In genomic region chr9:112900901-112901300, GRCh38 we compare ENCODE assay signal across 31 cellular contexts. TPM values are rescaled to one million over a fixed set of nuclear protein-coding genes. Genes with fewer than 3 reads are reported as not detected.
"Had no signal": no experiment of that assay in that cellular context is flagged by ENCODE, and none has a peak within 500 bp of the region (broad histone marks: within the 10 kb centered on the region; RNA-seq: fewer than 3 reads in every experiment).

No MANE protein-coding gene starts in this region.

- H3K9me3 ChIP-seq: ovary, psoas muscle, suprapubic skin, testis, tibial artery, transverse colon, upper lobe of right lung, uterus had no signal

- H3K9ac ChIP-seq: parathyroid adenoma had no signal

- H3K27me3 ChIP-seq: ovary, testis, tibial artery, upper lobe of right lung, uterus had no signal

- H3K4me3 ChIP-seq: ovary, psoas muscle, suprapubic skin, testis, tibial artery, transverse colon, upper lobe of right lung, uterus had no signal

- H3K27ac Mint-ChIP-seq: naive B cell; naive thymus-derived CD8-positive, alpha-beta T cell; natural killer cell treated with Interleukin-12 subunit alpha and Interleukin-12 subunit beta and Interleukin-15 and Interleukin-18, amount 100 ng/mL, for 72 hours; nephron progenitor cell; progenitor cell of endocrine pancreas; stimulated activated memory B cell treated with anti-CD40 and anti-IgM and Interleukin-4, amounts not matched to agents 10 μg/mL and 1 μg/mL and 100 μg/mL, for 72 hours; stimulated activated naive CD8-positive, alpha-beta T cell treated with anti-CD3 and anti-CD28 coated beads, Interleukin-15, amount 100 ng/mL, for 72 hours; type B pancreatic cell had no signal

- H3K36me3 ChIP-seq: ovary, suprapubic skin, tibial artery, transverse colon, upper lobe of right lung, uterus had no signal

- H3K4me1 ChIP-seq: parathyroid adenoma, psoas muscle, suprapubic skin, transverse colon, upper lobe of right lung, uterus had no signal

- H3K36me3 Mint-ChIP-seq: naive thymus-derived CD8-positive, alpha-beta T cell; natural killer cell treated with Interleukin-12 subunit alpha and Interleukin-12 subunit beta and Interleukin-15 and Interleukin-18, amount 100 ng/mL, for 72 hours; type B pancreatic cell had no signal

- H3K27ac ChIP-seq: ovary, parathyroid adenoma, psoas muscle, suprapubic skin, testis, tibial artery, transverse colon, upper lobe of right lung, uterus had no signal

- H3K79me2 ChIP-seq: parathyroid adenoma had no signal

- H3K4me3 Mint-ChIP-seq: naive B cell; naive thymus-derived CD8-positive, alpha-beta T cell; natural killer cell treated with Interleukin-12 subunit alpha and Interleukin-12 subunit beta and Interleukin-15 and Interleukin-18, amount 100 ng/mL, for 72 hours; nephron progenitor cell; neural crest cell; stimulated activated memory B cell treated with anti-CD40 and anti-IgM and Interleukin-4, amounts not matched to agents 10 μg/mL and 1 μg/mL and 100 μg/mL, for 72 hours; stimulated activated naive CD8-positive, alpha-beta T cell treated with anti-CD3 and anti-CD28 coated beads, Interleukin-15, amount 100 ng/mL, for 72 hours; type B pancreatic cell had no signal

- ATAC-seq: naive thymus-derived CD8-positive, alpha-beta T cell; natural killer cell treated with Interleukin-12 subunit alpha and Interleukin-12 subunit beta and Interleukin-15 and Interleukin-18, amount 100 ng/mL, for 72 hours; psoas muscle; right cardiac atrium; stimulated activated memory B cell treated with anti-CD40 and anti-IgM and Interleukin-4, amounts not matched to agents 10 μg/mL and 1 μg/mL and 100 μg/mL, for 72 hours; stimulated activated naive CD8-positive, alpha-beta T cell treated with anti-CD3 and anti-CD28 coated beads, Interleukin-15, amount 100 ng/mL, for 72 hours; stimulated activated naive CD8-positive, alpha-beta T cell treated with anti-CD3 and anti-CD28 coated beads, Interleukin-15, Interleukin-2, amounts not matched to agents 100 U/mL and 50 U/mL, for 24 hours; upper lobe of right lung had no signal

- H2AFZ ChIP-seq: parathyroid adenoma had no signal

- DNase-seq: naive B cell; naive thymus-derived CD8-positive, alpha-beta T cell; nephron progenitor cell; occipital lobe; ovary; posterior cingulate gyrus; psoas muscle; right cardiac atrium; small intestine; stimulated activated CD4-positive, alpha-beta T cell treated with anti-CD3 and anti-CD28 coated beads, Interleukin-15, amount 100 ng/mL, for 24 hours; stimulated activated CD4-positive, alpha-beta T cell treated with anti-CD3 and anti-CD28 coated beads, Interleukin-2, amount 100 ng/mL, for 24 hours; stimulated activated CD4-positive, alpha-beta T cell treated with anti-CD3 and anti-CD28 coated beads, Interleukin-2, amount 100 ng/mL, for 48 hours; stimulated activated CD4-positive, alpha-beta T cell treated with anti-CD3 and anti-CD28 coated beads, Interleukin-4, amount 100 ng/mL, for 24 hours; stimulated activated CD8-positive, alpha-beta memory T cell treated with anti-CD3 and anti-CD28 coated beads, Interleukin-4, amount 100 ng/mL, for 48 hours; stimulated activated naive CD4-positive, alpha-beta T cell; stimulated activated naive CD8-positive, alpha-beta T cell treated with anti-CD3 and anti-CD28 coated beads, Interleukin-15, amount 100 ng/mL, for 72 hours; stimulated activated naive CD8-positive, alpha-beta T cell treated with anti-CD3 and anti-CD28 coated beads, Interleukin-15, Interleukin-2, amounts not matched to agents 100 U/mL and 50 U/mL, for 24 hours; substantia nigra; testis; tibial artery; transverse colon; upper lobe of right lung; uterus had no signal

- FAIRE-seq: small intestine had no signal

- H3K9me3 Mint-ChIP-seq: natural killer cell treated with Interleukin-12 subunit alpha and Interleukin-12 subunit beta and Interleukin-15 and Interleukin-18, amount 100 ng/mL, for 72 hours; nephron progenitor cell; type B pancreatic cell had no signal

RNA-seq across cellular contexts. Expression of gene SLC46A2, which starts 10.2 kb away (rescaled TPM):
- total RNA-seq: naive thymus-derived CD8-positive, alpha-beta T cell; natural killer cell treated with Interleukin-12 subunit alpha and Interleukin-12 subunit beta and Interleukin-15 and Interleukin-18, amount 100 ng/mL, for 72 hours; neural crest cell; occipital lobe; progenitor cell of endocrine pancreas; psoas muscle; renal cortical epithelial cell; right cardiac atrium; transverse colon; uterus had no signal
